ENCODE assay signal across 29 cellular contexts in the genomic region with DNA sequence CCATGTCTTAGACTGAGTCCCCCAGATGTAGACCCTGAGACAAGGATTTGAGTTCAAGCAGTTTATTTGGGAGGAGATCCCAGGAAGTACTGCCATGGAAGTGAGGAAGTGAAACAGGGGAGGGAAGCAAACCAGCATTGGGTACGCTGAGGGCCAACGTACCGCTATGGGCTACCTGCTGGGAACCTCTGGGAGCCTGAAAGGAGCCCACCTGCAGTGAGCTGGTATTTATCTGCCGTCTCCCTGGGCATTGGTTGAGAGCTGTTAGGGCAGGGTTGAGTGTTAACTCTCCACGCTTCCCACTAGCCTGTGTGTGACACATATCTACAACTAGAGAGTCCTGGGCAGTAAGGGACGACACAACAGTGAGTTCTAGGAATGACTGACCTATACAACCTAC.
"Had no signal": no experiment of that assay in that cellular context is flagged by ENCODE, and none has a peak within 500 bp of the region (broad histone marks: within the 10 kb centered on the region; RNA-seq: fewer than 3 reads in every experiment).

No MANE protein-coding gene starts in this region.

- H3K4me3 Mint-ChIP-seq: activated CD4-positive, alpha-beta memory T cell treated with anti-CD3 and anti-CD28 coated beads for 36 hours; activated CD8-positive, alpha-beta memory T cell treated with anti-CD3 and anti-CD28 coated beads, Interleukin-2, amount 10 ng/mL, durations not matched to agents 7 days and 5 days; activated CD8-positive, alpha-beta T cell treated with anti-CD3 and anti-CD28 coated beads, Interleukin-2, amount 10 ng/mL, durations not matched to agents 7 days and 5 days; activated naive CD4-positive, alpha-beta T cell treated with anti-CD3 and anti-CD28 coated beads, Interleukin-2, amount 10 ng/mL, durations not matched to agents 7 days and 5 days; activated naive CD8-positive, alpha-beta T cell treated with anti-CD3 and anti-CD28 coated beads, Interleukin-2, amount 10 ng/mL, durations not matched to agents 7 days and 5 days; activated T-helper 1 cell treated with anti-CD3 and anti-CD28 coated beads, Interleukin-12 subunit alpha, Interleukin-12 subunit beta, Interleukin-2, Interleukin-4 antibody, amounts not matched to agents 30 ng/mL and 10 ng/mL and 1 ng/mL, durations not matched to agents 14 hours and 24 hours and 36 hours; brain; central memory CD8-positive, alpha-beta T cell; dendritic cell treated with granulocyte-macrophage colony-stimulating factor and Interleukin-4, amounts not matched to agents 40 ng/mL and 50 ng/mL, for 4 days; endodermal cell had no signal

- H3K27me3 ChIP-seq: ascending aorta, breast epithelium, dorsolateral prefrontal cortex had no signal

- ATAC-seq: activated CD8-positive, alpha-beta memory T cell treated with anti-CD3 and anti-CD28 coated beads, Interleukin-2, amount 10 ng/mL, durations not matched to agents 7 days and 5 days; activated CD8-positive, alpha-beta T cell treated with anti-CD3 and anti-CD28 coated beads, Interleukin-2, amount 10 ng/mL, durations not matched to agents 7 days and 5 days; activated naive CD4-positive, alpha-beta T cell treated with anti-CD3 and anti-CD28 coated beads, Interleukin-2, amount 50 U/mL, for 72 hours; esophagus mucosa had no signal

- H3K27ac ChIP-seq: ascending aorta, breast epithelium, cardiac muscle cell, coronary artery had no signal

- H3K4me1 Mint-ChIP-seq: central memory CD8-positive, alpha-beta T cell had no signal

- H3K36me3 Mint-ChIP-seq: activated CD4-positive, alpha-beta memory T cell treated with anti-CD3 and anti-CD28 coated beads for 36 hours; activated CD8-positive, alpha-beta memory T cell treated with anti-CD3 and anti-CD28 coated beads, Interleukin-2, amount 10 ng/mL, durations not matched to agents 7 days and 5 days; activated naive CD4-positive, alpha-beta T cell treated with anti-CD3 and anti-CD28 coated beads, Interleukin-2, amount 10 ng/mL, durations not matched to agents 7 days and 5 days; activated naive CD4-positive, alpha-beta T cell treated with anti-CD3 and anti-CD28 coated beads, Interleukin-2, amount 50 U/mL, for 72 hours; activated naive CD8-positive, alpha-beta T cell treated with anti-CD3 and anti-CD28 coated beads, Interleukin-2, amount 10 ng/mL, durations not matched to agents 7 days and 5 days; brain had no signal

- H3K36me3 ChIP-seq: ascending aorta, breast epithelium, cardiac muscle cell had no signal

- DNase-seq: activated CD4-positive, alpha-beta memory T cell treated with anti-CD3 and anti-CD28 coated beads for 36 hours; activated CD4-positive, alpha-beta T cell treated with anti-CD3 and anti-CD28 coated beads for 1 hour; activated CD4-positive, alpha-beta T cell treated with anti-CD3 and anti-CD28 coated beads for 4 hours; activated CD8-positive, alpha-beta memory T cell treated with anti-CD3 and anti-CD28 coated beads, Interleukin-2, amount 10 ng/mL, durations not matched to agents 7 days and 5 days; activated CD8-positive, alpha-beta memory T cell treated with anti-CD3 and anti-CD28 coated beads, Interleukin-2, amount 50 U/mL, for 4 hours; activated CD8-positive, alpha-beta T cell treated with anti-CD3 and anti-CD28 coated beads, Interleukin-2, amount 10 ng/mL, durations not matched to agents 7 days and 5 days; activated effector memory CD4-positive, alpha-beta T cell treated with anti-CD3 and anti-CD28 coated beads, Interleukin-2, amount 50 U/mL, for 16 hours; activated naive CD4-positive, alpha-beta T cell; activated naive CD4-positive, alpha-beta T cell treated with anti-CD3 and anti-CD28 coated beads, Interleukin-2, amount 10 ng/mL, durations not matched to agents 7 days and 5 days; activated naive CD8-positive, alpha-beta T cell treated with anti-CD3 and anti-CD28 coated beads, Interleukin-2, amount 10 ng/mL, durations not matched to agents 7 days and 5 days; activated T-cell treated with anti-CD3 and anti-CD28 coated beads, Interleukin-2, amount 50 U/mL, for 1 hour; activated T-cell treated with anti-CD3 and anti-CD28 coated beads, Interleukin-2, amount 50 U/mL, for 48 hours; dorsolateral prefrontal cortex; effector memory CD4-positive, alpha-beta T cell; endodermal cell; foreskin fibroblast; T-helper 2 cell had no signal

- H3K27ac Mint-ChIP-seq: activated CD4-positive, alpha-beta memory T cell treated with anti-CD3 and anti-CD28 coated beads for 36 hours; activated CD8-positive, alpha-beta memory T cell treated with anti-CD3 and anti-CD28 coated beads, Interleukin-2, amount 10 ng/mL, durations not matched to agents 7 days and 5 days; activated CD8-positive, alpha-beta T cell treated with anti-CD3 and anti-CD28 coated beads, Interleukin-2, amount 10 ng/mL, durations not matched to agents 7 days and 5 days; activated naive CD4-positive, alpha-beta T cell treated with anti-CD3 and anti-CD28 coated beads, Interleukin-2, amount 10 ng/mL, durations not matched to agents 7 days and 5 days; activated naive CD4-positive, alpha-beta T cell treated with anti-CD3 and anti-CD28 coated beads, Interleukin-2, amount 50 U/mL, for 72 hours; activated naive CD8-positive, alpha-beta T cell treated with anti-CD3 and anti-CD28 coated beads, Interleukin-2, amount 10 ng/mL, durations not matched to agents 7 days and 5 days; activated T-helper 1 cell treated with anti-CD3 and anti-CD28 coated beads, Interleukin-12 subunit alpha, Interleukin-12 subunit beta, Interleukin-2, Interleukin-4 antibody, amounts not matched to agents 30 ng/mL and 10 ng/mL and 1 ng/mL, durations not matched to agents 14 hours and 24 hours and 36 hours; activated T-helper 2 cell treated with anti-CD3 and anti-CD28 coated beads, Interferon-gamma antibody, Interleukin-2, Interleukin-4, amounts not matched to agents 10 μg/mL and 5 μg/mL and 100 μg/mL, durations not matched to agents 14 hours and 24 hours and 36 hours; brain; dendritic cell treated with granulocyte-macrophage colony-stimulating factor and Interleukin-4, amounts not matched to agents 40 ng/mL and 50 ng/mL, for 4 days; endodermal cell had no signal

- H3K9me3 Mint-ChIP-seq: activated CD4-positive, alpha-beta memory T cell treated with anti-CD3 and anti-CD28 coated beads for 36 hours; activated naive CD4-positive, alpha-beta T cell treated with anti-CD3 and anti-CD28 coated beads, Interleukin-2, amount 10 ng/mL, durations not matched to agents 7 days and 5 days; activated naive CD4-positive, alpha-beta T cell treated with anti-CD3 and anti-CD28 coated beads, Interleukin-2, amount 50 U/mL, for 72 hours; activated naive CD8-positive, alpha-beta T cell treated with anti-CD3 and anti-CD28 coated beads, Interleukin-2, amount 10 ng/mL, durations not matched to agents 7 days and 5 days; activated T-helper 1 cell treated with anti-CD3 and anti-CD28 coated beads, Interleukin-12 subunit alpha, Interleukin-12 subunit beta, Interleukin-2, Interleukin-4 antibody, amounts not matched to agents 30 ng/mL and 10 ng/mL and 1 ng/mL, durations not matched to agents 14 hours and 24 hours and 36 hours; activated T-helper 2 cell treated with anti-CD3 and anti-CD28 coated beads, Interferon-gamma antibody, Interleukin-2, Interleukin-4, amounts not matched to agents 10 μg/mL and 5 μg/mL and 100 μg/mL, durations not matched to agents 14 hours and 24 hours and 36 hours; brain; central memory CD8-positive, alpha-beta T cell; dendritic cell treated with granulocyte-macrophage colony-stimulating factor and Interleukin-4, amounts not matched to agents 40 ng/mL and 50 ng/mL, for 4 days; endodermal cell had no signal

- H3K9me3 ChIP-seq: ascending aorta, breast epithelium had no signal

- H3K4me1 ChIP-seq: ascending aorta, breast epithelium had no signal

- H3K4me3 ChIP-seq: ascending aorta, breast epithelium, cardiac muscle cell, coronary artery, dorsolateral prefrontal cortex had no signal

- FAIRE-seq: frontal cortex had no signal
